8 cellular contexts compared by ENCODE assay signal in the genomic region with DNA sequence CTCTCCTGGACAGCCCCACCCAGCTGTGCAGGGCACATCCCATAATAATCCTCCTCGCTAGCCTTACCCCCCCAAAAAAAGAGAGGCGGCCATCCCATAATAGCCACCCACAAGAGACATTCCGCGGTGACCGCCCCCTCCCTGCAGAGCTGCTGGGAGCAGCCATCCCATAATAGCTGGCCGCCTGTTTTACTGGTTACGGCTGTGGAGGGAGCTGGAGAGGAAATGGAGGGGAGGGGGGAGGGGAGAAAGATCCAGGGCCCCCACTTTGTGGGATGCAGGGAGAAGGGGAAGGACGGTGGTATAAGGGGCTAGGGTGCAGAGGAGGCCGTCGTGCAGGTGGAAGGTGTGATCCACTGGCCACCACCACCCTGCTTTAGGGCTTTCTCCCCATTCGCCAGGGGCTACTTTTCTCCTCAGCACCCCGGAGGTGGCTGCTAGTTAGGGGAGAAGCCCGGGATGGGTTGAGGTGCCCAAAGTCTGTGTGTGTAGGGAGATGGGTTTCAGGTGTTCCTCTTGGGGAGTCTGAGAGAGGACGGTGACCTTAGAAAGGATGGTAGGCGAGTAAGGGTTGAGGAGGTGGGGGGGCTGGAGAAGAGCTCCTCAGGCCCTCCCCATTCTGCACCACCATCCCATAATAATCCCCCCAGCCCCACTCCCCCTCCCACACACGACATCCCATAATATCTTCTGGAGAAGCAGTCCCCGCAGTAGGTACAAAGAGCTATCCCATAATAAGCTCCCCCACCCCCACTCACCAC. TPM values are rescaled to one million over a fixed set of nuclear protein-coding genes. Genes with fewer than 3 reads are reported as not detected.
DNase-seq lines count a peak whose midpoint lies in the region; FAIRE-seq and TF ChIP-seq lines count a peak whose summit lies in the region.

No MANE protein-coding gene starts in this region.

- FAIRE-seq in H1 (lab: Jason Lieb, UNC), result no peak

- H3K4me2 ChIP-seq in H1 (ENCODE audit: insufficient read depth in 1 of 2, low read depth in 2 of 2, low read length in 2 of 2), result peak overlapping the region; percentile 76 to 89

- peak overlapping the region; percentile 82 for H3K56ac ChIP-seq in H1 (replicated peaks; ENCODE audit: insufficient read length, low read depth, low read length)

- in situ Hi-C loops in ACHN (cut with HindIII; ENCODE audit: low pct_ligation_motif_present, low pct_unique_long_range_greater_than_20kb, low sequenced_read_pairs), result no loop called here

- H2BK120ac ChIP-seq in H1 (replicated peaks; ENCODE audit: low read depth, low read length), result peak overlapping the region; percentile 91

- H3K27ac ChIP-seq in SJSA1 (peak overlapping the region; percentile 72), H1 (ENCODE audit: low read depth, low read length) (peak overlapping the region; percentile 91), temporal lobe (ENCODE audit: low read depth, low read length) (peak overlapping the region; percentile 99)

- H3K4me3 ChIP-seq in SJSA1 (peak overlapping the region; percentile 15), H1 (ENCODE audit: extremely low read depth in 1 of 4, insufficient read depth in 2 of 4, low read depth in 3 of 4, low read length in 4 of 4) (peak overlapping the region; percentile 20 to 56 (median 23); a peak in 5 of 8 replicates)

- peaks cover 26% of the 10 kb centered on the region for H3K4me1 ChIP-seq in SJSA1 (replicated peaks)
- H3K4me1 ChIP-seq in H1 (replicated peaks in 1 of 4; ENCODE audit: control insufficient read depth in 3 of 4, insufficient read depth in 4 of 4, low read length in 3 of 4), result peaks cover 15 to 21% (median 17%) of the 10 kb centered on the region in 4 experiments

- no peak for TF ChIP-seq CTCF in H1 (IDR thresholded peaks at IDR 0.05; ENCODE audit: control extremely low read depth in 1 of 3, insufficient read depth in 1 of 3, low read depth in 1 of 3, low read length in 3 of 3)

- peak overlapping the region in 3 of 4 experiments; percentile 53 to 75 (median 66); a peak in 6 of 7 replicates for H3K9ac ChIP-seq in H1 (replicated peaks in 1 of 4; ENCODE audit: extremely low read depth in 1 of 4, low read depth in 3 of 4, low read length in 3 of 4)

- H3K4ac ChIP-seq in H1 (replicated peaks; ENCODE audit: insufficient read length, low read depth, low read length), result peak overlapping the region; percentile 69

- H4K8ac ChIP-seq in H1 (ENCODE audit: extremely low read depth, insufficient read depth, low read length), result 0 out of 2 replicates have a peak overlapping the region, but pooled peaks have one; percentile 54

- TF ChIP-seq RAD21 in H1 (IDR thresholded peaks at IDR 0.05 in 1 of 2, conservative IDR thresholded peaks at IDR 0.05 in 1 of 2; ENCODE audit: low read depth in 2 of 2, low read length in 2 of 2), result no peak

- POLR2A ChIA-PET in H1 (lab: Charles Lee; ENCODE audit: partially characterized antibody), result interaction anchor here (0.6 to 4.4 kb wide), 30 partner anchors 8 to 331 kb away, joined by 3 to 24 read pairs (median 4); partner anchors contain the start of genes C12orf57, GAPDH, MLF2 and RNU7-1

- no peak overlapping the region for H3K23ac ChIP-seq in H1 (ENCODE audit: insufficient read length)

- peaks cover 3% of the 10 kb centered on the region; the same call in 1 of the 2 replicates for H3K23me2 ChIP-seq in H1 (ENCODE audit: low read depth, low read length)

- TF ChIP-seq POLR2A in H1 (IDR thresholded peaks at IDR 0.05; ENCODE audit: control extremely low read depth in 1 of 2, low read depth in 2 of 2, low read length in 2 of 2), result no peak

- peak overlapping the region; percentile 74; the same call in 1 of the 2 replicates for H2BK15ac ChIP-seq in H1 (ENCODE audit: low read length)

- no peak overlapping the region for H3K14ac ChIP-seq in H1 (ENCODE audit: insufficient read length)

- no peak overlapping the region for H2AFZ ChIP-seq in H1 (ENCODE audit: low read length)

- peak overlapping the region; percentile 79 for H2BK5ac ChIP-seq in H1 (ENCODE audit: low read depth, low read length)

- peak overlapping the region; percentile 99 for H4K91ac ChIP-seq in H1 (replicated peaks; ENCODE audit: insufficient read length, low read length)

- H3K79me1 ChIP-seq in H1 (ENCODE audit: low read depth, low read length), result no peaks in the 10 kb centered on the region

- H3K27me3 ChIP-seq in SJSA1 (replicated peaks) (no peaks in the 10 kb centered on the region), H1 (replicated peaks in 1 of 4; ENCODE audit: control insufficient read depth in 3 of 4, extremely low read depth in 1 of 4, insufficient read depth in 3 of 4, low read length in 3 of 4) (no peaks in the 10 kb centered on the region)

- no peaks in the 10 kb centered on the region for H3K36me3 ChIP-seq in SJSA1
- no peaks in the 10 kb centered on the region for H3K36me3 ChIP-seq in H1 (ENCODE audit: control insufficient read depth in 2 of 4, insufficient read depth in 4 of 4, low read length in 3 of 4)

- 0 out of 2 replicates have a peak, but pooled peaks cover 2% of the 10 kb centered on the region for H3K9me3 ChIP-seq in SJSA1 (replicated peaks)
- H3K9me3 ChIP-seq in H1 (ENCODE audit: insufficient read depth in 2 of 2, low read depth in 1 of 2, low read length in 1 of 2), result no peaks in the 10 kb centered on the region

- TF ChIP-seq EP300 in H1 (IDR thresholded peaks at IDR 0.05; ENCODE audit: borderline replicate concordance in 1 of 2, low read depth in 2 of 2, low read length in 2 of 2), result no peak

- CTCF ChIA-PET in H1 (lab: Charles Lee; ENCODE audit: partially characterized antibody), result interaction anchor here (0.6 to 3.1 kb wide), 23 partner anchors 8 to 259 kb away, joined by 3 to 18 read pairs (median 4); partner anchors contain the start of genes ACRBP, LPAR5 and PTMS

- no peaks in the 10 kb centered on the region for H3K79me2 ChIP-seq in H1 (ENCODE audit: control insufficient read depth in 1 of 2, insufficient read depth in 2 of 2, low read length in 2 of 2)

- H2BK20ac ChIP-seq in H1 (ENCODE audit: low read length), result peak overlapping the region; percentile 74; the same call in 1 of the 2 replicates

- DNase-seq in ELF-1 (ENCODE audit: low read depth, low spot score), result peak; percentile 83
- peak; percentile 93 for DNase-seq in MV-4-11 (lab: John Stamatoyannopoulos, UW)
- DNase-seq in SJSA1 (ENCODE audit: low read depth in 1 of 2, low spot score in 2 of 2), result peak; percentile 89 to 92
- no peak for DNase-seq in H1 (ENCODE audit: low read depth in 1 of 2, low spot score in 2 of 2)
- peak; percentile 93 for DNase-seq in medulla oblongata (ENCODE audit: extremely low spot score)
- DNase-seq in ACHN, result no peak
- DNase-seq in middle frontal gyrus (ENCODE audit: extremely low spot score, low spot score), result no peak

- peak overlapping the region; percentile 92 for H4K5ac ChIP-seq in H1 (ENCODE audit: insufficient read length, low read depth, low read length)

- peak overlapping the region; percentile 94 for H3K18ac ChIP-seq in H1 (ENCODE audit: extremely low read depth, low read length)

- H4K20me1 ChIP-seq in H1 (replicated peaks in 1 of 2; ENCODE audit: control insufficient read depth in 1 of 2, insufficient read depth in 2 of 2, low read length in 2 of 2), result no peaks in the 10 kb centered on the region

- 11% methylated on average over 11 of the region's 17 CpGs; no CpG with 5 or more reads in 1 of the 2 experiments for WGBS in H1 (ENCODE audit: extremely low coverage in 1 of 2, insufficient coverage in 1 of 2, insufficient read length in 1 of 2, insufficient replicate concordance in 2 of 2, low coverage in 1 of 2, low lambda C conversion rate in 2 of 2, missing lambda C conversion rate in 1 of 2), 2 experiments

- peak overlapping the region; percentile 69 for H2BK12ac ChIP-seq in H1 (ENCODE audit: low read depth, low read length)

- H2AK5ac ChIP-seq in H1 (ENCODE audit: low read depth, low read length), result no peak overlapping the region

RNA-seq across cellular contexts. Expression of gene CHD4, which starts 6.0 kb away (rescaled TPM):
- 178 and 180 TPM in 2 replicates for total RNA-seq in SJSA1 (2014; rRNA removed; shearing (Covaris generic))
- 305 and 330 TPM in 2 replicates for total RNA-seq in H1 (2021; fragmentation: NEBNext Ultra II Directional; extraction: Animal tissue kit (Norgen Biotek cat#: 25700))
- 198 and 214 TPM in 2 replicates for polyA plus RNA-seq in H1 (2011; rRNA removed)
- polyA plus RNA-seq in H1 (2011; cell fraction: cytosol; rRNA removed), result 178 TPM
- polyA plus RNA-seq in H1 (2011; cell fraction: nucleus; rRNA removed), result 362 TPM
- polyA plus RNA-seq in H1 (2012, experiment 1 of 2), result 194 to 267 TPM (median 241 TPM) in 4 replicates
- 52.1 TPM for polyA plus RNA-seq in H1 (2012, experiment 2 of 2)
- polyA plus RNA-seq in H1 (2013, experiment 1 of 2), result 180 TPM
- 192 TPM for polyA plus RNA-seq in H1 (2013, experiment 2 of 2)
- polyA minus RNA-seq in H1 (2011; rRNA and poly(A)+ RNA removed), result 290 and 298 TPM in 2 replicates
- polyA minus RNA-seq in H1 (2011; cell fraction: cytosol; rRNA and poly(A)+ RNA removed), result 180 TPM
- polyA minus RNA-seq in H1 (2011; cell fraction: nucleus; rRNA and poly(A)+ RNA removed), result 129 TPM
- 171 TPM for total RNA-seq in temporal lobe

RNA-seq across cellular contexts. Expression of gene LPAR5, which starts 22.6 kb away (rescaled TPM):
- total RNA-seq in SJSA1 (2014; rRNA removed; shearing (Covaris generic)), result not detected in 2 replicates
- total RNA-seq in H1 (2021; fragmentation: NEBNext Ultra II Directional; extraction: Animal tissue kit (Norgen Biotek cat#: 25700)), result 0.22 and 0.23 TPM in 2 replicates
- polyA plus RNA-seq in H1 (2011; rRNA removed), result 0.24 and 0.63 TPM in 2 replicates
- polyA plus RNA-seq in H1 (2011; cell fraction: cytosol; rRNA removed), result 0.31 TPM
- polyA plus RNA-seq in H1 (2011; cell fraction: nucleus; rRNA removed), result 0.47 TPM
- polyA plus RNA-seq in H1 (2012, experiment 1 of 2), result 0.29 to 0.40 TPM (median 0.35 TPM) in 3 of 4 replicates, not detected in the other
- polyA plus RNA-seq in H1 (2012, experiment 2 of 2), result 0.21 TPM
- 0.57 TPM for polyA plus RNA-seq in H1 (2013, experiment 1 of 2)
- polyA plus RNA-seq in H1 (2013, experiment 2 of 2), result 0.48 TPM
- polyA minus RNA-seq in H1 (2011; rRNA and poly(A)+ RNA removed), result 0.32 and 0.63 TPM in 2 replicates
- polyA minus RNA-seq in H1 (2011; cell fraction: cytosol; rRNA and poly(A)+ RNA removed), result not detected
- polyA minus RNA-seq in H1 (2011; cell fraction: nucleus; rRNA and poly(A)+ RNA removed), result 0.40 TPM
- 0.49 TPM for total RNA-seq in temporal lobe

RNA-seq across cellular contexts. Expression of gene ACRBP, which starts 34.0 kb away (rescaled TPM):
- total RNA-seq in SJSA1 (2014; rRNA removed; shearing (Covaris generic)), result not detected in 2 replicates
- total RNA-seq in H1 (2021; fragmentation: NEBNext Ultra II Directional; extraction: Animal tissue kit (Norgen Biotek cat#: 25700)), result 0.80 and 1.2 TPM in 2 replicates
- 5.2 and 8.9 TPM in 2 replicates for polyA plus RNA-seq in H1 (2011; rRNA removed)
- 4.1 TPM for polyA plus RNA-seq in H1 (2011; cell fraction: cytosol; rRNA removed)
- 13.2 TPM for polyA plus RNA-seq in H1 (2011; cell fraction: nucleus; rRNA removed)
- 0.98 to 1.8 TPM (median 1.4 TPM) in 4 replicates for polyA plus RNA-seq in H1 (2012, experiment 1 of 2)
- polyA plus RNA-seq in H1 (2012, experiment 2 of 2), result 0.30 TPM
- 1.5 TPM for polyA plus RNA-seq in H1 (2013, experiment 1 of 2)
- polyA plus RNA-seq in H1 (2013, experiment 2 of 2), result 2.1 TPM
- polyA minus RNA-seq in H1 (2011; rRNA and poly(A)+ RNA removed), result 5.7 and 11.8 TPM in 2 replicates
- polyA minus RNA-seq in H1 (2011; cell fraction: cytosol; rRNA and poly(A)+ RNA removed), result 2.2 TPM
- polyA minus RNA-seq in H1 (2011; cell fraction: nucleus; rRNA and poly(A)+ RNA removed), result 5.7 TPM
- total RNA-seq in temporal lobe, result 0.25 TPM

RNA-seq across cellular contexts. Expression of gene NOP2, which starts 45.1 kb away (rescaled TPM):
- 48.3 and 76.6 TPM in 2 replicates for total RNA-seq in SJSA1 (2014; rRNA removed; shearing (Covaris generic))
- 82.6 and 85.6 TPM in 2 replicates for total RNA-seq in H1 (2021; fragmentation: NEBNext Ultra II Directional; extraction: Animal tissue kit (Norgen Biotek cat#: 25700))
- polyA plus RNA-seq in H1 (2011; rRNA removed), result 34.4 and 35.4 TPM in 2 replicates
- polyA plus RNA-seq in H1 (2011; cell fraction: cytosol; rRNA removed), result 55.4 TPM
- 191 TPM for polyA plus RNA-seq in H1 (2011; cell fraction: nucleus; rRNA removed)
- 73.4 to 85.0 TPM (median 77.9 TPM) in 4 replicates for polyA plus RNA-seq in H1 (2012, experiment 1 of 2)
- 49.2 TPM for polyA plus RNA-seq in H1 (2012, experiment 2 of 2)
- 63.9 TPM for polyA plus RNA-seq in H1 (2013, experiment 1 of 2)
- polyA plus RNA-seq in H1 (2013, experiment 2 of 2), result 51.3 TPM
- polyA minus RNA-seq in H1 (2011; rRNA and poly(A)+ RNA removed), result 29.8 and 75.1 TPM in 2 replicates
- polyA minus RNA-seq in H1 (2011; cell fraction: cytosol; rRNA and poly(A)+ RNA removed), result 26.6 TPM
- 45.4 TPM for polyA minus RNA-seq in H1 (2011; cell fraction: nucleus; rRNA and poly(A)+ RNA removed)
- 8.4 TPM for total RNA-seq in temporal lobe

RNA-seq across cellular contexts. Expression of gene ING4, which starts 49.7 kb away (rescaled TPM):
- 34.8 and 41.0 TPM in 2 replicates for total RNA-seq in SJSA1 (2014; rRNA removed; shearing (Covaris generic))
- 21.7 and 22.9 TPM in 2 replicates for total RNA-seq in H1 (2021; fragmentation: NEBNext Ultra II Directional; extraction: Animal tissue kit (Norgen Biotek cat#: 25700))
- 28.6 and 29.3 TPM in 2 replicates for polyA plus RNA-seq in H1 (2011; rRNA removed)
- 44.8 TPM for polyA plus RNA-seq in H1 (2011; cell fraction: cytosol; rRNA removed)
- polyA plus RNA-seq in H1 (2011; cell fraction: nucleus; rRNA removed), result 62.2 TPM
- polyA plus RNA-seq in H1 (2012, experiment 1 of 2), result 25.6 to 40.6 TPM (median 29.1 TPM) in 4 replicates
- 21.9 TPM for polyA plus RNA-seq in H1 (2012, experiment 2 of 2)
- polyA plus RNA-seq in H1 (2013, experiment 1 of 2), result 26.0 TPM
- 22.1 TPM for polyA plus RNA-seq in H1 (2013, experiment 2 of 2)
- polyA minus RNA-seq in H1 (2011; rRNA and poly(A)+ RNA removed), result 15.7 and 16.4 TPM in 2 replicates
- polyA minus RNA-seq in H1 (2011; cell fraction: cytosol; rRNA and poly(A)+ RNA removed), result 6.8 TPM
- 13.0 TPM for polyA minus RNA-seq in H1 (2011; cell fraction: nucleus; rRNA and poly(A)+ RNA removed)
- total RNA-seq in temporal lobe, result 83.1 TPM

Comparison
In these comparisons a context has a peak if more than half of its experiments do, and no peak if none do; other contexts are left out.
1. DNase-seq: peak in ELF-1 (single experiment), MV-4-11 (single experiment), SJSA1 (2 of 2) and medulla oblongata (single experiment); none in H1 (0 of 2), ACHN (single experiment) and middle frontal gyrus (single experiment).
2. Peak in every context shown above with its lines, with median percentiles within 50 percentile points of each other: H3K27ac ChIP-seq.